Comparison of ENCODE assay signal across 10 cellular contexts in genomic region chr5:141330299-141331080, GRCh38. TPM values are rescaled to one million over a fixed set of nuclear protein-coding genes. Genes with fewer than 3 reads are reported as not detected.
DNase-seq lines count a peak whose midpoint lies in the region; ATAC-seq and TF ChIP-seq lines count a peak whose summit lies in the region.
"Had no signal": no experiment of that assay in that cellular context is flagged by ENCODE, and none has a peak within 500 bp of the region (broad histone marks: within the 10 kb centered on the region; RNA-seq: fewer than 3 reads in every experiment).

PCDHGA1 (plus strand) TSS chr5:141330514.

- H3K4me3 ChIP-seq in cardiac muscle cell (no peak within 1 kb of the TSS), H7 (ENCODE audit: insufficient read depth, low read depth, low read length) (no peak within 1 kb of the TSS)
- H3K4me3 ChIP-seq: BLaER1 treated with 17β-estradiol and CSF1 and Interleukin-3, amounts not matched to agents 10 nM and 100 nM; skin epidermis had no signal

- TF ChIP-seq CTCF in cardiac muscle cell (IDR thresholded peaks at IDR 0.05; ENCODE audit: low read depth, low read length): peak; percentile 66

- peak within 1 kb of the TSS; percentile 34 for H3K4me3 Mint-ChIP-seq in T-helper 1 cell treated with Interleukin-12 subunit alpha and Interleukin-12 subunit beta and Interleukin-4 antibody, amounts not matched to agents 30 μg/mL and 1 μg/mL, for 36 hours

- H3K36me3 Mint-ChIP-seq in T-helper 1 cell treated with Interleukin-12 subunit alpha and Interleukin-12 subunit beta and Interleukin-4 antibody, amounts not matched to agents 30 μg/mL and 1 μg/mL, for 36 hours (ENCODE audit: low read depth): no peaks in the 10 kb centered on the region

- H3K27ac Mint-ChIP-seq in T-helper 1 cell treated with Interleukin-12 subunit alpha and Interleukin-12 subunit beta and Interleukin-4 antibody, amounts not matched to agents 30 μg/mL and 1 μg/mL, for 36 hours: no peak within 1 kb of the TSS

- peak; percentile 16 for DNase-seq in NCI-H1436 (lab: John Stamatoyannopoulos, UW)
- no peak for DNase-seq in NCI-H1436 treated with DMSO at 0.1 percent for 48 hours (lab: John Stamatoyannopoulos, UW)
- DNase-seq in cardiac muscle cell (ENCODE audit: low read depth in 1 of 2, low spot score in 1 of 2): peak in 1 of 2 donors; percentile 67
- no peak for DNase-seq in 8988T
- DNase-seq in H7: no peak
- DNase-seq in Ammon's horn (ENCODE audit: low spot score): no peak

- H3K27me3 ChIP-seq in cardiac muscle cell (no peaks in the 10 kb centered on the region), H7 (ENCODE audit: control insufficient read depth, insufficient read depth, low read length) (no peaks in the 10 kb centered on the region)
- H3K27me3 ChIP-seq: BLaER1 treated with 17β-estradiol and CSF1 and Interleukin-3, amounts not matched to agents 10 nM and 100 nM had no signal

- peaks cover 41% of the 10 kb centered on the region for H3K27me3 Mint-ChIP-seq in T-helper 1 cell treated with Interleukin-12 subunit alpha and Interleukin-12 subunit beta and Interleukin-4 antibody, amounts not matched to agents 30 μg/mL and 1 μg/mL, for 36 hours (ENCODE audit: low read depth)

- peaks cover 33% of the 10 kb centered on the region for H3K9me3 Mint-ChIP-seq in T-helper 1 cell treated with Interleukin-12 subunit alpha and Interleukin-12 subunit beta and Interleukin-4 antibody, amounts not matched to agents 30 μg/mL and 1 μg/mL, for 36 hours

- no peaks in the 10 kb centered on the region for H3K9me3 ChIP-seq in cardiac muscle cell (ENCODE audit: low read depth)

- peaks cover 6% of the 10 kb centered on the region for H3K4me1 Mint-ChIP-seq in T-helper 1 cell treated with Interleukin-12 subunit alpha and Interleukin-12 subunit beta and Interleukin-4 antibody, amounts not matched to agents 30 μg/mL and 1 μg/mL, for 36 hours (ENCODE audit: low read depth)

- no peak within 1 kb of the TSS for H3K27ac ChIP-seq in cardiac muscle cell
- H3K27ac ChIP-seq: BLaER1 treated with 17β-estradiol and CSF1 and Interleukin-3, amounts not matched to agents 10 nM and 100 nM; skin epidermis had no signal

- H3K36me3 ChIP-seq in cardiac muscle cell (no peaks in the 10 kb centered on the region), H7 (replicated peaks; ENCODE audit: control insufficient read depth, insufficient read depth, low read length) (no peaks in the 10 kb centered on the region)

- peak; percentile 56 for ATAC-seq in HG03159 (IDR thresholded peaks at IDR 0.05; ENCODE audit: unreplicated experiment)

- no peaks in the 10 kb centered on the region for H3K4me1 ChIP-seq in cardiac muscle cell (ENCODE audit: low read depth)

RNA-seq across cellular contexts. Expression of gene PCDHGA1, which starts in this region (rescaled TPM):
- 1.7 and 2.3 TPM in 2 replicates for total RNA-seq in cardiac muscle cell
- polyA plus RNA-seq in cardiac muscle cell: 0.40 and 1.2 TPM in 2 replicates
- not detected in 2 replicates for total RNA-seq in H7 (2014; rRNA removed; shearing (Covaris generic))
